In genomic region chr17:77363821-77364361, GRCh38 we compare ENCODE assay signal across 1 cellular context.
TF ChIP-seq lines count a peak whose summit lies in the region.

No MANE protein-coding gene starts in this region.

TF ChIP-seq in SK-N-SH, 30 proteins besides CTCF, POLR2A, EP300 and RAD21 (continued from another document):
- TF ChIP-seq ZBTB33 (IDR thresholded peaks at IDR 0.05; ENCODE audit: borderline replicate concordance, low read depth) (no peak), JUND (IDR thresholded peaks at IDR 0.05) (no peak; the same call in 1 of the 2 replicates), SIN3A (IDR thresholded peaks at IDR 0.05; ENCODE audit: borderline replicate concordance, low read depth, low read length) (0 out of 2 replicates have a peak, but pooled peaks have one; percentile 23), MAX (IDR thresholded peaks at IDR 0.05; ENCODE audit: low read depth) (peak; percentile 57; the same call in 1 of the 2 replicates), NFIC (IDR thresholded peaks at IDR 0.05; ENCODE audit: borderline replicate concordance) (peak; percentile 68), RXRA (IDR thresholded peaks at IDR 0.05; ENCODE audit: borderline replicate concordance, low read depth) (no peak; the same call in 1 of the 2 replicates), CHD2 (IDR thresholded peaks at IDR 0.05; ENCODE audit: low read length, partially characterized antibody) (peak; percentile 86), PBX3 (IDR thresholded peaks at IDR 0.05) (no peak), USF2 (IDR thresholded peaks at IDR 0.05; ENCODE audit: borderline replicate concordance, low read depth, low read length) (no peak), ELF1 (IDR thresholded peaks at IDR 0.05) (no peak), FOXM1 (IDR thresholded peaks at IDR 0.05; ENCODE audit: low read depth) (no peak), TCF12 (IDR thresholded peaks at IDR 0.05) (peak; percentile 67), FOXJ3 (CRISPR knock-in tag; IDR thresholded peaks at IDR 0.05) (peak; percentile 92), TEAD4 (IDR thresholded peaks at IDR 0.05; ENCODE audit: borderline replicate concordance, insufficient read depth) (no peak), SMC3 (IDR thresholded peaks at IDR 0.05; ENCODE audit: low read depth, low read length) (no peak), NRF1 (IDR thresholded peaks at IDR 0.05; ENCODE audit: low read depth, low read length) (no peak), GATA2 (CRISPR knock-in tag; IDR thresholded peaks at IDR 0.05) (peak; percentile 74), GABPA (IDR thresholded peaks at IDR 0.05; ENCODE audit: low read depth) (no peak; the same call in 1 of the 2 replicates), MXI1 (IDR thresholded peaks at IDR 0.05; ENCODE audit: low read depth, low read length) (peak; percentile 52; the same call in 1 of the 2 replicates)
- TF ChIP-seq, protein P1, sequence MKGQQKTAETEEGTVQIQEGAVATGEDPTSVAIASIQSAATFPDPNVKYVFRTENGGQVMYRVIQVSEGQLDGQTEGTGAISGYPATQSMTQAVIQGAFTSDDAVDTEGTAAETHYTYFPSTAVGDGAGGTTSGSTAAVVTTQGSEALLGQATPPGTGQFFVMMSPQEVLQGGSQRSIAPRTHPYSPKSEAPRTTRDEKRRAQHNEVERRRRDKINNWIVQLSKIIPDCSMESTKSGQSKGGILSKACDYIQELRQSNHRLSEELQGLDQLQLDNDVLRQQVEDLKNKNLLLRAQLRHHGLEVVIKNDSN (IDR thresholded peaks at IDR 0.05; ENCODE audit: borderline replicate concordance, low read depth): no peak
- TF ChIP-seq, protein P2, sequence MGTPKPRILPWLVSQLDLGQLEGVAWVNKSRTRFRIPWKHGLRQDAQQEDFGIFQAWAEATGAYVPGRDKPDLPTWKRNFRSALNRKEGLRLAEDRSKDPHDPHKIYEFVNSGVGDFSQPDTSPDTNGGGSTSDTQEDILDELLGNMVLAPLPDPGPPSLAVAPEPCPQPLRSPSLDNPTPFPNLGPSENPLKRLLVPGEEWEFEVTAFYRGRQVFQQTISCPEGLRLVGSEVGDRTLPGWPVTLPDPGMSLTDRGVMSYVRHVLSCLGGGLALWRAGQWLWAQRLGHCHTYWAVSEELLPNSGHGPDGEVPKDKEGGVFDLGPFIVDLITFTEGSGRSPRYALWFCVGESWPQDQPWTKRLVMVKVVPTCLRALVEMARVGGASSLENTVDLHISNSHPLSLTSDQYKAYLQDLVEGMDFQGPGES (IDR thresholded peaks at IDR 0.05; ENCODE audit: low read depth, low read length): no peak
